In genomic region chr3:53261712-53262111, GRCh38 we compare ENCODE assay signal across 21 cellular contexts. TPM values are rescaled to one million over a fixed set of nuclear protein-coding genes. Genes with fewer than 3 reads are reported as not detected.
A peak's percentile ranks its signal among the peaks of the same experiment; 100 is the strongest.
DNase-seq lines count a peak whose midpoint lies in the region; ATAC-seq, FAIRE-seq and TF ChIP-seq lines count a peak whose summit lies in the region.
"Had no signal": no experiment of that assay in that cellular context is flagged by ENCODE, and none has a peak within 500 bp of the region (broad histone marks: within the 10 kb centered on the region; RNA-seq: fewer than 3 reads in every experiment).

No MANE protein-coding gene starts in this region.

- H3K27me3 ChIP-seq in Caco-2 (replicated peaks; ENCODE audit: control insufficient read depth, insufficient read depth, low read length) = no peaks in the 10 kb centered on the region
- H3K27me3 ChIP-seq in neuronal stem cell (ENCODE audit: control insufficient read depth in 3 of 3, insufficient read depth in 3 of 3, low read depth in 1 of 3, low read length in 3 of 3) = no peaks in the 10 kb centered on the region
- H3K27me3 ChIP-seq: dorsolateral prefrontal cortex, right atrium auricular region had no signal

- no peak overlapping the region for H4K91ac ChIP-seq in neuronal stem cell (ENCODE audit: low read depth, low read length, poor library complexity)

- no peak overlapping the region for H2BK120ac ChIP-seq in neuronal stem cell (ENCODE audit: low read depth, low read length)

- no peak for DNase-seq in Caco-2
- peak; percentile 34 for DNase-seq in LHCN-M2 (ENCODE audit: low read depth)
- no peak for DNase-seq in neuronal stem cell (ENCODE audit: low spot score)
- no peak for DNase-seq in stimulated activated CD4-positive, alpha-beta T cell treated with anti-CD3 and anti-CD28 coated beads, Interleukin-4, amount 100 ng/mL, for 1 hour
- DNase-seq in urothelium cell line (ENCODE audit: low spot score) = no peak
- DNase-seq in stimulated activated CD4-positive, alpha-beta T cell treated with anti-CD3 and anti-CD28 coated beads, Interleukin-4, amount 100 ng/mL, for 24 hours = no peak
- DNase-seq: activated CD4-positive, alpha-beta T cell treated with anti-CD3 and anti-CD28 coated beads, Interleukin-2, amount 10 ng/mL, durations not matched to agents 24 days and 14 days; activated CD8-positive, alpha-beta memory T cell treated with anti-CD3 and anti-CD28 coated beads, Interleukin-2, amount 50 U/mL, for 4 hours; activated effector memory CD4-positive, alpha-beta T cell treated with Interleukin-2 at 50 U/mL for 16 hours; activated naive CD8-positive, alpha-beta T cell treated with anti-CD3 and anti-CD28 coated beads, Interleukin-2, amount 50 U/mL, for 24 hours; CD4-positive, alpha-beta T cell; dorsolateral prefrontal cortex; erythroblast; NCI-H1105; occipital lobe had no signal

- TF ChIP-seq CTCF in Caco-2 (IDR thresholded peaks at IDR 0.05; ENCODE audit: insufficient read depth in 1 of 2, low read depth in 1 of 2, low read length in 1 of 2, severe bottlenecking in 1 of 2, unreplicated experiment in 1 of 2) = no peak

- H3K4me2 ChIP-seq in neuronal stem cell (ENCODE audit: insufficient read depth, low read length, poor library complexity, severe bottlenecking) = no peak overlapping the region
- H3K4me2 ChIP-seq: KMS-11 had no signal

- peak overlapping the region; percentile 19 for H3K27ac ChIP-seq in neuronal stem cell (replicated peaks; ENCODE audit: low read length)
- H3K27ac ChIP-seq: KMS-11, right atrium auricular region had no signal

- H3K36me3 ChIP-seq in Caco-2 (ENCODE audit: control insufficient read depth, insufficient read depth, low read length) (no peaks in the 10 kb centered on the region), neuronal stem cell (replicated peaks in 1 of 2; ENCODE audit: control insufficient read depth in 2 of 2, insufficient read depth in 2 of 2, low read length in 2 of 2) (no peaks in the 10 kb centered on the region)
- H3K36me3 ChIP-seq: right atrium auricular region had no signal

- no peak overlapping the region for H3K14ac ChIP-seq in neuronal stem cell (ENCODE audit: low read length)

- BruUV-seq in Caco-2 (replicated peaks; lab: Mats Ljungman, UMichigan) = no TSS peak

- H2BK15ac ChIP-seq in neuronal stem cell (ENCODE audit: low read length) = no peak overlapping the region

- H2BK5ac ChIP-seq in neuronal stem cell (ENCODE audit: low read length) = no peak overlapping the region

- no peak overlapping the region for H3K9ac ChIP-seq in neuronal stem cell (ENCODE audit: low read depth, low read length, poor library complexity)
- H3K9ac ChIP-seq: KMS-11 had no signal

- FAIRE-seq in urothelium cell line (lab: Jason Lieb, UNC) = no peak
- FAIRE-seq: GM12892 had no signal

- intact Hi-C loops in Caco-2 (cut with micrococcal nuclease; ENCODE audit: unreplicated experiment) = no loop called here
- intact Hi-C loops in dendritic cell treated with granulocyte-macrophage colony-stimulating factor and Interleukin-4, amounts not matched to agents 40 ng/mL and 50 ng/mL, for 4 days (cut with micrococcal nuclease) = no loop called here

- H3K9me3 ChIP-seq in Caco-2 (no peaks in the 10 kb centered on the region), neuronal stem cell (replicated peaks in 1 of 2; ENCODE audit: control insufficient read depth in 2 of 2, insufficient read depth in 1 of 2, low read depth in 1 of 2, low read length in 2 of 2) (no peaks in the 10 kb centered on the region)
- H3K9me3 ChIP-seq: right atrium auricular region had no signal

- CTCF ChIA-PET in Caco-2 (lab: Charles Lee) = no interaction called here

- ATAC-seq in activated CD4-positive, CD25-positive, alpha-beta regulatory T cell treated with anti-CD3 and anti-CD28 coated beads, Interleukin-2, amount 50 U/mL, for 24 hours = no peak
- ATAC-seq: activated naive CD8-positive, alpha-beta T cell treated with anti-CD3 and anti-CD28 coated beads, Interleukin-2, amount 50 U/mL, for 24 hours; Panc1 had no signal

- H3K4ac ChIP-seq in neuronal stem cell (ENCODE audit: low read length) = no peak overlapping the region

- no peaks in the 10 kb centered on the region for H3K27me3 Mint-ChIP-seq in Caco-2 (ENCODE audit: insufficient read depth, unreplicated experiment)
- H3K27me3 Mint-ChIP-seq in dendritic cell treated with granulocyte-macrophage colony-stimulating factor and Interleukin-4, amounts not matched to agents 40 ng/mL and 50 ng/mL, for 4 days = no peaks in the 10 kb centered on the region

- H3K4me3 ChIP-seq in Caco-2 (ENCODE audit: low read depth, low read length) (no peak overlapping the region), neuronal stem cell (ENCODE audit: low read length in 2 of 2) (no peak overlapping the region)
- H3K4me3 ChIP-seq: dorsolateral prefrontal cortex, right atrium auricular region had no signal

- POLR2A ChIA-PET in Caco-2 (lab: Charles Lee) = no interaction called here

- H3K18ac ChIP-seq in neuronal stem cell (ENCODE audit: low read length) = peak overlapping the region; percentile 61

- peaks cover 13% of the 10 kb centered on the region; the same call in 1 of the 2 replicates for H3K4me1 ChIP-seq in Caco-2
- peaks cover 15 to 23% of the 10 kb centered on the region in 2 donors for H3K4me1 ChIP-seq in neuronal stem cell (ENCODE audit: control insufficient read depth in 2 of 2, insufficient read depth in 1 of 2, low read depth in 1 of 2, low read length in 2 of 2)

- no peak overlapping the region for H3K23ac ChIP-seq in neuronal stem cell (ENCODE audit: low read depth, low read length, poor library complexity)

- H2AK5ac ChIP-seq in neuronal stem cell (ENCODE audit: low read depth, low read length) = peak overlapping the region; percentile 20

- H3K4me1 Mint-ChIP-seq in Caco-2 (ENCODE audit: low read depth, unreplicated experiment) = peaks cover 23% of the 10 kb centered on the region
- H3K4me1 Mint-ChIP-seq in dendritic cell treated with granulocyte-macrophage colony-stimulating factor and Interleukin-4, amounts not matched to agents 40 ng/mL and 50 ng/mL, for 4 days (ENCODE audit: low read depth) = peaks cover 48% of the 10 kb centered on the region
- H3K4me1 Mint-ChIP-seq: activated naive CD8-positive, alpha-beta T cell treated with anti-CD3 and anti-CD28 coated beads, Interleukin-2, amount 50 U/mL, for 24 hours had no signal

- H3K79me1 ChIP-seq in neuronal stem cell (ENCODE audit: low read depth, low read length) = no peaks in the 10 kb centered on the region

- no peak overlapping the region for H3K4me3 Mint-ChIP-seq in Caco-2 (ENCODE audit: unreplicated experiment)
- H3K4me3 Mint-ChIP-seq in dendritic cell treated with granulocyte-macrophage colony-stimulating factor and Interleukin-4, amounts not matched to agents 40 ng/mL and 50 ng/mL, for 4 days = no peak overlapping the region
- H3K4me3 Mint-ChIP-seq: activated CD4-positive, alpha-beta T cell treated with anti-CD3 and anti-CD28 coated beads, Interleukin-2, amount 10 ng/mL, durations not matched to agents 24 days and 14 days; activated naive CD8-positive, alpha-beta T cell treated with anti-CD3 and anti-CD28 coated beads, Interleukin-2, amount 50 U/mL, for 24 hours; CD4-positive, alpha-beta T cell had no signal

- H4K8ac ChIP-seq in neuronal stem cell (ENCODE audit: low read depth, low read length) = no peak overlapping the region

- H2BK12ac ChIP-seq in neuronal stem cell (ENCODE audit: low read length) = peak overlapping the region; percentile 25

- no CpG with 5 or more reads among the region's 5 CpGs for WGBS in neuronal stem cell (ENCODE audit: extremely low coverage in 2 of 2, insufficient read length in 2 of 2, insufficient replicate concordance in 1 of 2), 2 donors

- peak overlapping the region; percentile 71 for H2AFZ ChIP-seq in neuronal stem cell (ENCODE audit: low read length)

- H3K36me3 Mint-ChIP-seq in Caco-2 (ENCODE audit: insufficient read depth, unreplicated experiment) = no peaks in the 10 kb centered on the region
- H3K36me3 Mint-ChIP-seq in dendritic cell treated with granulocyte-macrophage colony-stimulating factor and Interleukin-4, amounts not matched to agents 40 ng/mL and 50 ng/mL, for 4 days (ENCODE audit: low read depth) = no peaks in the 10 kb centered on the region

- peak overlapping the region; percentile 55 for H3K27ac Mint-ChIP-seq in Caco-2 (ENCODE audit: unreplicated experiment)
- H3K27ac Mint-ChIP-seq in dendritic cell treated with granulocyte-macrophage colony-stimulating factor and Interleukin-4, amounts not matched to agents 40 ng/mL and 50 ng/mL, for 4 days = peak overlapping the region; percentile 51
- H3K27ac Mint-ChIP-seq: activated CD4-positive, alpha-beta T cell treated with anti-CD3 and anti-CD28 coated beads, Interleukin-2, amount 10 ng/mL, durations not matched to agents 24 days and 14 days; activated naive CD8-positive, alpha-beta T cell treated with anti-CD3 and anti-CD28 coated beads, Interleukin-2, amount 50 U/mL, for 24 hours; CD4-positive, alpha-beta T cell had no signal

- H3K9me3 Mint-ChIP-seq in Caco-2 (ENCODE audit: unreplicated experiment) = no peaks in the 10 kb centered on the region
- no peaks in the 10 kb centered on the region for H3K9me3 Mint-ChIP-seq in dendritic cell treated with granulocyte-macrophage colony-stimulating factor and Interleukin-4, amounts not matched to agents 40 ng/mL and 50 ng/mL, for 4 days
- H3K9me3 Mint-ChIP-seq: activated CD4-positive, alpha-beta T cell treated with anti-CD3 and anti-CD28 coated beads, Interleukin-2, amount 10 ng/mL, durations not matched to agents 24 days and 14 days; activated naive CD8-positive, alpha-beta T cell treated with anti-CD3 and anti-CD28 coated beads, Interleukin-2, amount 50 U/mL, for 24 hours; CD4-positive, alpha-beta T cell had no signal

RNA-seq across cellular contexts. Expression of gene TKT, which starts 5.9 kb away (rescaled TPM):
- total RNA-seq in Caco-2 (2022) = 339 and 381 TPM in 2 replicates
- total RNA-seq in LHCN-M2 (2014; rRNA removed) = 212 and 235 TPM in 2 replicates
- 306 TPM for polyA plus RNA-seq in LHCN-M2 (2012)
- 423 TPM for polyA plus RNA-seq in neuronal stem cell (2013, experiment 1 of 2)
- 428 TPM for polyA plus RNA-seq in neuronal stem cell (2013, experiment 2 of 2)
